ENCODE assay signal across 7 cellular contexts in genomic region chr3:67113802-67114407, GRCh38.
DNase-seq lines count a peak whose midpoint lies in the region; ATAC-seq lines count a peak whose summit lies in the region.

No MANE protein-coding gene starts in this region.

- intact Hi-C loops in left ventricle myocardium superior (cut with micrococcal nuclease) = no loop called here
- intact Hi-C loops in sciatic nerve (cut with DNase I) = loop anchor here (10.0 kb wide), 1 partner anchor 1761 kb away; no protein-coding TSS in a partner anchor

- ATAC-seq in GM18498 (IDR thresholded peaks at IDR 0.05; ENCODE audit: unreplicated experiment) (peak; percentile 99), HG02623 (IDR thresholded peaks at IDR 0.05; ENCODE audit: unreplicated experiment) (peak; percentile 99), left ventricle myocardium superior (peak; percentile 70), sciatic nerve (peak; percentile 64)

- DNase-seq in NCI-H1048 (lab: John Stamatoyannopoulos, UW) (peak; percentile 39), T follicular helper cell (ENCODE audit: low read depth) (peak; percentile 56), amniotic epithelial cell (ENCODE audit: low read depth) (peak; percentile 80), left ventricle myocardium superior (peak; percentile 66), sciatic nerve (ENCODE audit: low spot score) (peak; percentile 81)

Comparison
In these comparisons a context has a peak if more than half of its experiments do, and no peak if none do; other contexts are left out.
1. Peak in every context shown above with its lines: DNase-seq and ATAC-seq.